Comparison of ENCODE assay signal across 1 cellular context in genomic region chr17:81902653-81903414, GRCh38.
TF ChIP-seq lines count a peak whose summit lies in the region.

No MANE protein-coding gene starts in this region.

TF ChIP-seq in K562, 482 proteins besides CTCF, POLR2A, EP300 and RAD21 (continued from another document and continues in another):
- no peak for TF ChIP-seq NCOA4 (IDR thresholded peaks at IDR 0.05; ENCODE audit: partially characterized antibody)
- TF ChIP-seq JUN (IDR thresholded peaks at IDR 0.05; ENCODE audit: borderline replicate concordance, low read depth, low read length) = no peak
- TF ChIP-seq JUN (CRISPR knock-in tag; IDR thresholded peaks at IDR 0.05; ENCODE audit: borderline replicate concordance) = no peak
- no peak for TF ChIP-seq KAT7 (CRISPR knock-in tag; IDR thresholded peaks at IDR 0.05; ENCODE audit: borderline replicate concordance)
- TF ChIP-seq ZNF445 (CRISPR knock-in tag; IDR thresholded peaks at IDR 0.05; ENCODE audit: low read depth) = no peak
- TF ChIP-seq SMAD4 (CRISPR knock-in tag; conservative IDR thresholded peaks at IDR 0.05) = no peak
- TF ChIP-seq ZNF3 (CRISPR knock-in tag; IDR thresholded peaks at IDR 0.05) = 0 out of 2 replicates have a peak, but pooled peaks have one; percentile 59
- no peak for TF ChIP-seq ZNF395 (CRISPR knock-in tag; IDR thresholded peaks at IDR 0.05)
- TF ChIP-seq HMGXB4 (CRISPR knock-in tag; IDR thresholded peaks at IDR 0.05) = no peak
- no peak for TF ChIP-seq ZNF76 (CRISPR knock-in tag; IDR thresholded peaks at IDR 0.05; ENCODE audit: borderline replicate concordance)
- no peak for TF ChIP-seq RAD51 (IDR thresholded peaks at IDR 0.05; ENCODE audit: borderline replicate concordance, low read depth)
- TF ChIP-seq ILF3 (IDR thresholded peaks at IDR 0.05; ENCODE audit: borderline replicate concordance) = no peak
- no peak for TF ChIP-seq GTF2F1 (IDR thresholded peaks at IDR 0.05; ENCODE audit: low read depth, low read length)
- no peak for TF ChIP-seq RUNX1 (IDR thresholded peaks at IDR 0.05; ENCODE audit: low read depth)
- TF ChIP-seq SPI1 (IDR thresholded peaks at IDR 0.05; ENCODE audit: borderline replicate concordance, low read depth, low read length) = no peak
- TF ChIP-seq TBP (optimal IDR thresholded peaks at IDR 0.05; ENCODE audit: low read depth, low read length) = no peak
- TF ChIP-seq MYNN (IDR thresholded peaks at IDR 0.05) = peak; percentile 47
- TF ChIP-seq MYNN (CRISPR knock-in tag; IDR thresholded peaks at IDR 0.05) = no peak
- no peak for TF ChIP-seq MAFF (IDR thresholded peaks at IDR 0.05; ENCODE audit: low read length)
- no peak for TF ChIP-seq ZNF217 (CRISPR knock-in tag; IDR thresholded peaks at IDR 0.05)
- TF ChIP-seq POLR2AphosphoS2 (IDR thresholded peaks at IDR 0.05; ENCODE audit: low read length) = peak; percentile 29; the same call in 1 of the 2 replicates
- peak; percentile 40 for TF ChIP-seq POLR2B (IDR thresholded peaks at IDR 0.05; ENCODE audit: low read depth, partially characterized antibody)
- no peak for TF ChIP-seq FOS (IDR thresholded peaks at IDR 0.05; ENCODE audit: extremely low read depth, insufficient read length)
- no peak for TF ChIP-seq KAT2B (IDR thresholded peaks at IDR 0.05; ENCODE audit: low read depth, low read length)
- TF ChIP-seq POLR3G (IDR thresholded peaks at IDR 0.05; ENCODE audit: extremely low read depth, insufficient read length, insufficient replicate concordance) = no peak
- no peak for TF ChIP-seq MTA3 (IDR thresholded peaks at IDR 0.05; ENCODE audit: borderline replicate concordance)
- TF ChIP-seq SIN3A (IDR thresholded peaks at IDR 0.05; ENCODE audit: borderline replicate concordance in 2 of 2, control insufficient read depth in 1 of 2, low read depth in 2 of 2, low read length in 2 of 2) = no peak
- TF ChIP-seq ZNF398 (CRISPR knock-in tag; IDR thresholded peaks at IDR 0.05) = no peak
- TF ChIP-seq ZBTB2 (IDR thresholded peaks at IDR 0.05) = no peak
- TF ChIP-seq HDAC1 (IDR thresholded peaks at IDR 0.05) = no peak
- TF ChIP-seq NR4A1 (CRISPR knock-in tag; IDR thresholded peaks at IDR 0.05) = no peak
- TF ChIP-seq NR4A1 (tag; IDR thresholded peaks at IDR 0.05) = no peak
- no peak for TF ChIP-seq SMAD3 (CRISPR knock-in tag; conservative IDR thresholded peaks at IDR 0.05)
- no peak for TF ChIP-seq ZNF282 (CRISPR knock-in tag; IDR thresholded peaks at IDR 0.05)
- peak; percentile 47 for TF ChIP-seq FIP1L1 (IDR thresholded peaks at IDR 0.05; ENCODE audit: low read depth, low read length, poor library complexity, severe bottlenecking)
- TF ChIP-seq IRF9 (tag; IDR thresholded peaks at IDR 0.05) = no peak
- TF ChIP-seq UBTF (IDR thresholded peaks at IDR 0.05; ENCODE audit: borderline replicate concordance in 1 of 2, low read depth in 2 of 2, low read length in 2 of 2) = 0 out of 4 replicates have a peak, but pooled peaks of 1 of the 2 experiments have one; percentile 39
- no peak for TF ChIP-seq ZBED1 (IDR thresholded peaks at IDR 0.05)
- no peak for TF ChIP-seq BCL6 (CRISPR knock-in tag; IDR thresholded peaks at IDR 0.05)
- peak; percentile 0 to 6; a peak in 1 of 4 replicates for TF ChIP-seq MAZ (CRISPR knock-in tag; conservative IDR thresholded peaks at IDR 0.05 in 1 of 2, IDR thresholded peaks at IDR 0.05 in 1 of 2)
- TF ChIP-seq NFIC (IDR thresholded peaks at IDR 0.05) = peak; percentile 61
- no peak for TF ChIP-seq CHCHD3 (CRISPR knock-in tag; IDR thresholded peaks at IDR 0.05)
- no peak for TF ChIP-seq POLR2H (tag; IDR thresholded peaks at IDR 0.05; ENCODE audit: low read depth)
- no peak for TF ChIP-seq SIX5 (IDR thresholded peaks at IDR 0.05; ENCODE audit: borderline replicate concordance in 1 of 2, insufficient read depth in 1 of 2, low read depth in 1 of 2, low read length in 2 of 2)
- TF ChIP-seq ZNF175 (CRISPR knock-in tag; IDR thresholded peaks at IDR 0.05; ENCODE audit: low read depth) = no peak
- TF ChIP-seq NUFIP1 (IDR thresholded peaks at IDR 0.05; ENCODE audit: partially characterized antibody) = no peak
- TF ChIP-seq KLF13 (tag; IDR thresholded peaks at IDR 0.05; ENCODE audit: borderline replicate concordance, low read depth) = no peak
- no peak for TF ChIP-seq ZKSCAN8 (CRISPR knock-in tag; IDR thresholded peaks at IDR 0.05)
- TF ChIP-seq NRF1 (conservative IDR thresholded peaks at IDR 0.05 in 1 of 2, IDR thresholded peaks at IDR 0.05 in 1 of 2) = 0 out of 4 replicates have a peak, but pooled peaks of 1 of the 2 experiments have one; percentile 19
- no peak for TF ChIP-seq CBX8 (IDR thresholded peaks at IDR 0.05; ENCODE audit: borderline replicate concordance, extremely low read depth, low read depth, low read length, poor library complexity, severe bottlenecking)
- no peak for TF ChIP-seq ZBTB34 (CRISPR knock-in tag; IDR thresholded peaks at IDR 0.05)
- no peak for TF ChIP-seq CHD1 (IDR thresholded peaks at IDR 0.05; ENCODE audit: low read length)
- no peak for TF ChIP-seq USF1 (CRISPR knock-in tag; IDR thresholded peaks at IDR 0.05)
- TF ChIP-seq SMARCA5 (IDR thresholded peaks at IDR 0.05) = no peak
- no peak for TF ChIP-seq TCF7L2 (IDR thresholded peaks at IDR 0.05; ENCODE audit: low read depth, low read length)
- no peak for TF ChIP-seq ATF7 (IDR thresholded peaks at IDR 0.05)
- no peak for TF ChIP-seq ZNF511 (CRISPR knock-in tag; IDR thresholded peaks at IDR 0.05)
- no peak for TF ChIP-seq ZNF699 (CRISPR knock-in tag; IDR thresholded peaks at IDR 0.05; ENCODE audit: insufficient replicate concordance)
- no peak for TF ChIP-seq PTTG1 (tag; IDR thresholded peaks at IDR 0.05; ENCODE audit: low read depth)
- TF ChIP-seq ZNF224 (CRISPR knock-in tag; IDR thresholded peaks at IDR 0.05) = no peak
- no peak for TF ChIP-seq YY1 (IDR thresholded peaks at IDR 0.05; ENCODE audit: borderline replicate concordance in 1 of 3, control insufficient read depth in 1 of 3, extremely low read depth in 1 of 3, insufficient read depth in 3 of 3, insufficient read length in 1 of 3, insufficient replicate concordance in 2 of 3, low read depth in 1 of 3, low read length in 2 of 3)
- TF ChIP-seq CXXC5 (CRISPR knock-in tag; IDR thresholded peaks at IDR 0.05) = peak; percentile 14; the same call in 1 of the 2 replicates
- TF ChIP-seq MXI1 (IDR thresholded peaks at IDR 0.05; ENCODE audit: low read depth, low read length) = no peak
- TF ChIP-seq ZBTB7A (IDR thresholded peaks at IDR 0.05; ENCODE audit: borderline replicate concordance, control insufficient read depth, low read depth, low read length) = no peak
- TF ChIP-seq ZNF561 (CRISPR knock-in tag; conservative IDR thresholded peaks at IDR 0.05) = no peak
- 0 out of 2 replicates have a peak, but pooled peaks have one; percentile 6 for TF ChIP-seq HNRNPL (IDR thresholded peaks at IDR 0.05; ENCODE audit: low read depth, low read length)
- no peak for TF ChIP-seq ZC3H11A (IDR thresholded peaks at IDR 0.05; ENCODE audit: low read depth, low read length)
- no peak for TF ChIP-seq NCOA2 (IDR thresholded peaks at IDR 0.05; ENCODE audit: partially characterized antibody in 2 of 2)
- TF ChIP-seq TOE1 (IDR thresholded peaks at IDR 0.05; ENCODE audit: borderline replicate concordance) = no peak
- TF ChIP-seq TOE1 (CRISPR knock-in tag; IDR thresholded peaks at IDR 0.05; ENCODE audit: borderline replicate concordance, low read depth) = no peak
- TF ChIP-seq NFIX (CRISPR knock-in tag; IDR thresholded peaks at IDR 0.05; ENCODE audit: low read depth) = no peak
